In genomic region chr11:66849501-66850234, GRCh38 we compare ENCODE assay signal across 16 cellular contexts.
"Had no signal": no experiment of that assay in that cellular context is flagged by ENCODE, and none has a peak within 500 bp of the region (broad histone marks: within the 10 kb centered on the region; RNA-seq: fewer than 3 reads in every experiment).

No MANE protein-coding gene starts in this region.

- H3K27me3 Mint-ChIP-seq: activated CD8-positive, alpha-beta memory T cell treated with anti-CD3 and anti-CD28 coated beads, Interleukin-2, amount 10 ng/mL, durations not matched to agents 7 days and 5 days; activated naive CD8-positive, alpha-beta T cell treated with anti-CD3 and anti-CD28 coated beads, Interleukin-2, amount 50 U/mL, for 24 hours; activated T-cell treated with anti-CD3 and anti-CD28 coated beads, Interleukin-2, amount 50 U/mL, for 24 hours; stimulated activated memory B cell treated with anti-CD40 and anti-IgM and Interleukin-4, amounts not matched to agents 10 μg/mL and 1 μg/mL and 100 μg/mL, for 72 hours had no signal

- H3K4me3 Mint-ChIP-seq: activated CD8-positive, alpha-beta memory T cell treated with anti-CD3 and anti-CD28 coated beads, Interleukin-2, amount 10 ng/mL, durations not matched to agents 7 days and 5 days; activated naive CD8-positive, alpha-beta T cell treated with anti-CD3 and anti-CD28 coated beads, Interleukin-2, amount 50 U/mL, for 24 hours; activated T-cell treated with anti-CD3 and anti-CD28 coated beads, Interleukin-2, amount 50 U/mL, for 24 hours; stimulated activated memory B cell treated with anti-CD40 and anti-IgM and Interleukin-4, amounts not matched to agents 10 μg/mL and 1 μg/mL and 100 μg/mL, for 72 hours had no signal

- H3K4me2 ChIP-seq: smooth muscle cell had no signal

- ATAC-seq: activated CD8-positive, alpha-beta memory T cell treated with anti-CD3 and anti-CD28 coated beads, Interleukin-2, amount 10 ng/mL, durations not matched to agents 7 days and 5 days; activated naive CD8-positive, alpha-beta T cell treated with anti-CD3 and anti-CD28 coated beads, Interleukin-2, amount 50 U/mL, for 24 hours; foreskin keratinocyte; heart left ventricle; left lung; stimulated activated memory B cell treated with anti-CD40 and anti-IgM and Interleukin-4, amounts not matched to agents 10 μg/mL and 1 μg/mL and 100 μg/mL, for 72 hours had no signal

- H3K4me3 ChIP-seq: ascending aorta, heart left ventricle, left lung, smooth muscle cell had no signal

- H3K27ac Mint-ChIP-seq: activated CD8-positive, alpha-beta memory T cell treated with anti-CD3 and anti-CD28 coated beads, Interleukin-2, amount 10 ng/mL, durations not matched to agents 7 days and 5 days; activated naive CD8-positive, alpha-beta T cell treated with anti-CD3 and anti-CD28 coated beads, Interleukin-2, amount 50 U/mL, for 24 hours; activated T-cell treated with anti-CD3 and anti-CD28 coated beads, Interleukin-2, amount 50 U/mL, for 24 hours had no signal

- H3K9me3 Mint-ChIP-seq: activated naive CD8-positive, alpha-beta T cell treated with anti-CD3 and anti-CD28 coated beads, Interleukin-2, amount 50 U/mL, for 24 hours; activated T-cell treated with anti-CD3 and anti-CD28 coated beads, Interleukin-2, amount 50 U/mL, for 24 hours; stimulated activated memory B cell treated with anti-CD40 and anti-IgM and Interleukin-4, amounts not matched to agents 10 μg/mL and 1 μg/mL and 100 μg/mL, for 72 hours had no signal

- FAIRE-seq: bronchial epithelial cell, endothelial cell of umbilical vein had no signal

- DNase-seq: activated CD4-positive, alpha-beta T cell treated with anti-CD3 and anti-CD28 coated beads for 1 hour; activated CD8-positive, alpha-beta memory T cell treated with anti-CD3 and anti-CD28 coated beads, Interleukin-2, amount 10 ng/mL, durations not matched to agents 7 days and 5 days; activated gamma-delta T cell treated with Interleukin-2 at 50 U/mL for 16 hours; activated naive CD8-positive, alpha-beta T cell treated with anti-CD3 and anti-CD28 coated beads, Interleukin-2, amount 50 U/mL, for 24 hours; activated T-cell treated with anti-CD3 and anti-CD28 coated beads, Interleukin-2, amount 50 U/mL, for 24 hours; foreskin keratinocyte; left lung; mesenchymal stem cell; T-helper 9 cell; trophoblast cell had no signal

- H3K27ac ChIP-seq: ascending aorta, foreskin keratinocyte, heart left ventricle, left lung had no signal

- H3K27me3 ChIP-seq: ascending aorta, foreskin keratinocyte, heart left ventricle, left lung had no signal

- H3K36me3 Mint-ChIP-seq: activated CD8-positive, alpha-beta memory T cell treated with anti-CD3 and anti-CD28 coated beads, Interleukin-2, amount 10 ng/mL, durations not matched to agents 7 days and 5 days; stimulated activated memory B cell treated with anti-CD40 and anti-IgM and Interleukin-4, amounts not matched to agents 10 μg/mL and 1 μg/mL and 100 μg/mL, for 72 hours had no signal

- H3K9me3 ChIP-seq: ascending aorta, heart left ventricle, left lung had no signal

- H3K4me1 ChIP-seq: foreskin keratinocyte had no signal
